Comparison of ENCODE assay signal across 9 cellular contexts in genomic region chr2:226701052-226701451, GRCh38.
A peak's percentile ranks its signal among the peaks of the same experiment; 100 is the strongest.
DNase-seq lines count a peak whose midpoint lies in the region; ATAC-seq and TF ChIP-seq lines count a peak whose summit lies in the region.
"Had no signal": no experiment of that assay in that cellular context is flagged by ENCODE, and none has a peak within 500 bp of the region (broad histone marks: within the 10 kb centered on the region; RNA-seq: fewer than 3 reads in every experiment).

No MANE protein-coding gene starts in this region.

- H3K4me3 ChIP-seq in hepatocyte (no peak overlapping the region), spleen (no peak overlapping the region), vagina (no peak overlapping the region)

- TF ChIP-seq POLR2A in spleen (IDR thresholded peaks at IDR 0.05) = no peak
- no peak for TF ChIP-seq POLR2A in vagina (IDR thresholded peaks at IDR 0.05)

- no peaks in the 10 kb centered on the region for H3K9me3 ChIP-seq in hepatocyte (ENCODE audit: low read depth)
- H3K9me3 ChIP-seq in spleen = no peaks in the 10 kb centered on the region
- no peaks in the 10 kb centered on the region for H3K9me3 ChIP-seq in vagina

- H3K27me3 ChIP-seq in hepatocyte = no peaks in the 10 kb centered on the region
- peaks cover 0 to 11% (median 0%) of the 10 kb centered on the region in 7 donors for H3K27me3 ChIP-seq in spleen (replicated peaks in 1 of 7)
- H3K27me3 ChIP-seq in vagina = no peaks in the 10 kb centered on the region

- H3K4me2 ChIP-seq in hepatocyte = no peak overlapping the region

- DNase-seq in NOMO-1 (lab: John Stamatoyannopoulos, UW; ENCODE audit: unreplicated experiment in 2 of 2) = peak; percentile 76 to 96
- DNase-seq in hepatocyte (ENCODE audit: low spot score) = peak; percentile 27
- no peak for DNase-seq in SHP77 treated with DMSO at 0.1 percent for 48 hours (lab: John Stamatoyannopoulos, UW)
- DNase-seq in iPS-NIHi7 (ENCODE audit: extremely low spot score) = no peak
- no peak for DNase-seq in spleen
- no peak for DNase-seq in vagina (ENCODE audit: extremely low spot score in 2 of 2)
- DNase-seq: NCI-H1092 had no signal

- TF ChIP-seq CTCF in hepatocyte (IDR thresholded peaks at IDR 0.05; ENCODE audit: poor library complexity) = no peak
- TF ChIP-seq CTCF in spleen (IDR thresholded peaks at IDR 0.05 in 8 of 11, conservative IDR thresholded peaks at IDR 0.05 in 3 of 11) = no peak
- TF ChIP-seq CTCF in vagina (IDR thresholded peaks at IDR 0.05) = no peak

- ATAC-seq in GM18499 (IDR thresholded peaks at IDR 0.05; ENCODE audit: insufficient read depth, unreplicated experiment) (peak; percentile 77), HG02763 (IDR thresholded peaks at IDR 0.05; ENCODE audit: unreplicated experiment) (peak; percentile 74)

- H3K79me2 ChIP-seq in hepatocyte = no peaks in the 10 kb centered on the region

- H3K9me2 ChIP-seq in hepatocyte (replicated peaks; ENCODE audit: insufficient read depth) = no peaks in the 10 kb centered on the region

- no peaks in the 10 kb centered on the region for H3K4me1 ChIP-seq in hepatocyte (ENCODE audit: insufficient read depth)
- H3K4me1 ChIP-seq in spleen = no peaks in the 10 kb centered on the region
- no peaks in the 10 kb centered on the region for H3K4me1 ChIP-seq in vagina

- no peaks in the 10 kb centered on the region for H4K20me1 ChIP-seq in hepatocyte (ENCODE audit: insufficient read depth, poor library complexity, severe bottlenecking)

- intact Hi-C loops in spleen (cut with DNase I; ENCODE audit: low total_unique reads) = no loop called here
- intact Hi-C loops in vagina (cut with DNase I) = no loop called here

- no peaks in the 10 kb centered on the region for H3K36me3 ChIP-seq in hepatocyte (replicated peaks; ENCODE audit: insufficient read depth, low read depth)
- H3K36me3 ChIP-seq in spleen = no peaks in the 10 kb centered on the region
- H3K36me3 ChIP-seq in vagina = no peaks in the 10 kb centered on the region

- H3K27ac ChIP-seq in hepatocyte (no peak overlapping the region), spleen (no peak overlapping the region), vagina (no peak overlapping the region)

- H2AFZ ChIP-seq in hepatocyte = no peak overlapping the region

- 96% methylated on average over 1 of the region's 1 CpG for WGBS in hepatocyte (ENCODE audit: low lambda C conversion rate, missing lambda C conversion rate)
- 39 to 67% (median 56%) methylated on average over 1 of the region's 1 CpG for whole genome bisulfite sequencing in spleen, 5 donors

Comparison
In these comparisons a context has a peak if more than half of its experiments do, and no peak if none do; other contexts are left out.
1. DNase-seq: peak in NOMO-1 (2 of 2) and hepatocyte (single experiment); none in SHP77 treated with DMSO at 0.1 percent for 48 hours (single experiment), iPS-NIHi7 (single experiment), spleen (single experiment) and vagina (0 of 2).